In the genomic region with DNA sequence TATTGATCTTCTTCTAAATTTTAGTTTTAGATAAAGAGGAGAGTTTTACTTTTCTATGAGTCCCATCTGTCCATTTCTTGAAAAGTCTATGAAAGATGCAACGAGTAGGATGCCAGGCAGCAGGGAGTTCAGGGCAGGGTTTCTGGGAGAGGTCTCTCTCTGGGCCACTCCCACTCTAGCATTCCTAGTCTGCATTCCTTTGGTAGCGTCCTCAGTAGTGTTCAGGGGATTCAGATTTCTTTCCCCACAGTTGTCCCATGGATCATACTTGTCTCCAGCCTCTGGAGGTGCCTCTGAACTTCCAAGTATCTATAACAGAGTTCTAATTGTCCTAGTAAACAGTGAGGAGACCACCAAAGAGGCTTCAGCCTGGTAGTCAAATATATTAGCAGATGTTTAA, we compare ENCODE assay signal across 29 cellular contexts.
"Had no signal": no experiment of that assay in that cellular context is flagged by ENCODE, and none has a peak within 500 bp of the region (broad histone marks: within the 10 kb centered on the region; RNA-seq: fewer than 3 reads in every experiment).

No MANE protein-coding gene starts in this region.

- H3K36me3 ChIP-seq: esophagus muscularis mucosa, gastroesophageal sphincter, heart right ventricle, left lung, neutrophil, pancreas, right lobe of liver, suprapubic skin, transverse colon, upper lobe of right lung, uterus had no signal

- DNase-seq: dermis blood vessel endothelial cell; effector memory CD4-positive, alpha-beta T cell; foreskin keratinocyte; glutamatergic neuron; heart right ventricle; hippocampal formation; left cardiac atrium; left lung; mesenchymal stem cell; midbrain; natural killer cell; pancreas; retina; right lobe of liver; stimulated activated CD4-positive, alpha-beta T cell treated with anti-CD3 and anti-CD28 coated beads, Interleukin-12 subunit alpha, Interleukin-12 subunit beta, amount 100 ng/mL, for 4 hours; stimulated activated CD4-positive, alpha-beta T cell treated with anti-CD3 and anti-CD28 coated beads, Interleukin-1b, Interleukin-23, amount 100 ng/mL, for 48 hours; stimulated activated CD4-positive, alpha-beta T cell treated with anti-CD3 and anti-CD28 coated beads, Interleukin-4, amount 100 ng/mL, for 1 hour; stimulated activated CD8-positive, alpha-beta memory T cell treated with anti-CD3 and anti-CD28 coated beads, Interleukin-4, amount 100 ng/mL, for 48 hours; stimulated activated naive CD4-positive, alpha-beta T cell; stimulated activated naive CD8-positive, alpha-beta T cell treated with anti-CD3 and anti-CD28 coated beads, Interleukin-15, amount 100 ng/mL, for 72 hours; transverse colon; upper lobe of right lung; uterus had no signal

- H3K27ac ChIP-seq: coronary artery, esophagus muscularis mucosa, foreskin keratinocyte, gastroesophageal sphincter, heart right ventricle, left lung, neutrophil, pancreas, right lobe of liver, suprapubic skin, transverse colon, upper lobe of right lung, uterus had no signal

- H3K4me2 ChIP-seq: smooth muscle cell had no signal

- H3K9me3 ChIP-seq: esophagus muscularis mucosa, gastroesophageal sphincter, heart right ventricle, neutrophil, pancreas, right lobe of liver, suprapubic skin, transverse colon, upper lobe of right lung, uterus had no signal

- ATAC-seq: foreskin keratinocyte; gastroesophageal sphincter; heart right ventricle; left cardiac atrium; left lung; natural killer cell; pancreas; right lobe of liver; stimulated activated naive CD8-positive, alpha-beta T cell treated with anti-CD3 and anti-CD28 coated beads, Interleukin-15, amount 100 ng/mL, for 72 hours; upper lobe of right lung had no signal

- H3K4me3 ChIP-seq: coronary artery, esophagus muscularis mucosa, gastroesophageal sphincter, heart right ventricle, left lung, pancreas, right lobe of liver, smooth muscle cell, suprapubic skin, transverse colon, upper lobe of right lung, uterus had no signal

- H3K27me3 ChIP-seq: esophagus muscularis mucosa, foreskin keratinocyte, gastroesophageal sphincter, heart right ventricle, left lung, neutrophil, pancreas, right lobe of liver, suprapubic skin, transverse colon, upper lobe of right lung, uterus had no signal

- H3K4me1 ChIP-seq: esophagus muscularis mucosa, foreskin keratinocyte, gastroesophageal sphincter, heart right ventricle, left lung, pancreas, right lobe of liver, suprapubic skin, transverse colon, upper lobe of right lung, uterus had no signal
